In the genomic region with DNA sequence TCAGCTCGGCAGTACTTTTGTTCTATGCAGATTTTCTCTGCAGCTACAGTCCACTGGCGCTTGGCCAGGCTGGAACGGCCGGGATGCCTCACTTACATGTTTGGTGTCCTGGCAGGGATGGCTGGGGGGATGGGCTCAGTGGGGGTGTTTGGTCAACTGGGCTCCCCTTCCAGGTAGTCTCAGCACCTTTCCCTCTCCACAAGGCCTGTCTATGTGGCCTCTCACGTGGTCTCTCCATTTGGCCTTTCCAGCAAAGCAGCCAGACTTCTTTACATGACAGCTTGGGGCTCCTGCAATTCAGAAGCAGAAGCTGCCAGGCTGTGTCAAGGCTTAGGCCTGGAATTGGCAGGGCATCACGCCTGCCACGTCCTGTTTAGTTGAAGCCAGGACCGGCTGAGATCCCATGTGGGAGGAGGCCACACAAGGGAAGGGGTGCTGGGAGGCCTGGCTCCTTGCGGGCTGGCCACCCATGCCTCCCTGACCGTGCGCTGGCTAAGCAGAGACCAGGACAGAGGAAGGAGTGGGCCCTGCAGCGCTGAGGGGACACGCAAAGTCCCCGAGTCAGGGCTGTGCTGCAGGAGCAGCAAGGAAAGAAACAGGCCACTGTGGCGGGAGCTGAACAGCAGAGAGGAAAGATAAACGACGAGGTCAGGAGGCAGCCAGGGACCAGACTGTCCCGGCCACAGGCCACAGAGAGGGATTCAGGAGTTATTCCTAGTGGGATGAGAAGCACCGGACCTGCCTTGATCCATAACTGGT, we compare ENCODE assay signal across 18 cellular contexts. TPM values are rescaled to one million over a fixed set of nuclear protein-coding genes. Genes with fewer than 3 reads are reported as not detected.
A peak's percentile ranks its signal among the peaks of the same experiment; 100 is the strongest.
DNase-seq lines count a peak whose midpoint lies in the region; ATAC-seq and TF ChIP-seq lines count a peak whose summit lies in the region.
"Had no signal": no experiment of that assay in that cellular context is flagged by ENCODE, and none has a peak within 500 bp of the region (broad histone marks: within the 10 kb centered on the region; RNA-seq: fewer than 3 reads in every experiment).

No MANE protein-coding gene starts in this region.

- TF ChIP-seq CTCF in heart left ventricle (IDR thresholded peaks at IDR 0.05), result no peak

- peak overlapping the region; percentile 56 for H2BK120ac ChIP-seq in neuronal stem cell (ENCODE audit: low read depth, low read length)

- H3K4me1 ChIP-seq in heart left ventricle (peaks cover 0 to 6% (median 0%) of the 10 kb centered on the region in 12 donors), neuronal stem cell (ENCODE audit: control insufficient read depth in 2 of 2, insufficient read depth in 1 of 2, low read depth in 1 of 2, low read length in 2 of 2) (peaks cover 6 to 10% of the 10 kb centered on the region in 2 donors)
- H3K4me1 ChIP-seq: foreskin keratinocyte had no signal

- H4K91ac ChIP-seq in neuronal stem cell (ENCODE audit: low read depth, low read length, poor library complexity), result no peak overlapping the region

- no peaks in the 10 kb centered on the region for H3K27me3 Mint-ChIP-seq in activated T-helper 17 cell treated with anti-CD3 and anti-CD28 coated beads, Interleukin-2, amount 50 U/mL, for 72 hours
- H3K27me3 Mint-ChIP-seq: naive B cell had no signal

- no peak overlapping the region for H3K4me3 Mint-ChIP-seq in activated T-helper 17 cell treated with anti-CD3 and anti-CD28 coated beads, Interleukin-2, amount 50 U/mL, for 72 hours

- H3K79me1 ChIP-seq in neuronal stem cell (ENCODE audit: low read depth, low read length), result no peaks in the 10 kb centered on the region

- peak overlapping the region; percentile 25 for H2AK5ac ChIP-seq in neuronal stem cell (ENCODE audit: low read depth, low read length)

- no peak overlapping the region for H2BK15ac ChIP-seq in neuronal stem cell (ENCODE audit: low read length)

- no peak overlapping the region for H4K8ac ChIP-seq in neuronal stem cell (ENCODE audit: low read depth, low read length)

- H3K9ac ChIP-seq in neuronal stem cell (ENCODE audit: low read depth, low read length, poor library complexity), result no peak overlapping the region

- H3K27ac Mint-ChIP-seq in activated T-helper 17 cell treated with anti-CD3 and anti-CD28 coated beads, Interleukin-2, amount 50 U/mL, for 72 hours, result no peak overlapping the region

- H3K36me3 Mint-ChIP-seq in activated T-helper 17 cell treated with anti-CD3 and anti-CD28 coated beads, Interleukin-2, amount 50 U/mL, for 72 hours (ENCODE audit: low read depth), result no peaks in the 10 kb centered on the region
- H3K36me3 Mint-ChIP-seq: naive B cell had no signal

- H2AFZ ChIP-seq in neuronal stem cell (ENCODE audit: low read length), result peak overlapping the region; percentile 32

- H3K9me3 ChIP-seq in heart left ventricle, result no peaks in the 10 kb centered on the region
- no peaks in the 10 kb centered on the region for H3K9me3 ChIP-seq in neuronal stem cell (replicated peaks in 1 of 2; ENCODE audit: control insufficient read depth in 2 of 2, insufficient read depth in 1 of 2, low read depth in 1 of 2, low read length in 2 of 2)

- H3K4ac ChIP-seq in neuronal stem cell (ENCODE audit: low read length), result no peak overlapping the region

- peak overlapping the region; percentile 67 for H2BK12ac ChIP-seq in neuronal stem cell (ENCODE audit: low read length)

- DNase-seq in Right ventricle myocardium inferior (ENCODE audit: missing footprints) (peak; percentile 76), cardiac septum (ENCODE audit: low spot score) (no peak), heart left ventricle (peak in 3 of 5 donors; percentile 15 to 58 (median 20)), neuronal stem cell (ENCODE audit: low spot score) (no peak), ureter (ENCODE audit: low spot score) (peak; percentile 54), NCI-H1436 (lab: John Stamatoyannopoulos, UW) (no peak), AG08396 (ENCODE audit: low spot score) (no peak)
- DNase-seq: activated T-cell treated with anti-CD3 and anti-CD28 coated beads, Interleukin-2, amount 50 U/mL, for 1 hour; COR-L47; foreskin keratinocyte; naive B cell; NCI-H1417; PC-3; T-helper 1 cell had no signal

- H3K14ac ChIP-seq in neuronal stem cell (ENCODE audit: low read length), result peak overlapping the region; percentile 39

- H3K18ac ChIP-seq in neuronal stem cell (ENCODE audit: low read length), result peak overlapping the region; percentile 70

- H3K4me1 Mint-ChIP-seq in activated T-helper 17 cell treated with anti-CD3 and anti-CD28 coated beads, Interleukin-2, amount 50 U/mL, for 72 hours, result no peaks in the 10 kb centered on the region

- no peak overlapping the region for H3K4me2 ChIP-seq in neuronal stem cell (ENCODE audit: insufficient read depth, low read length, poor library complexity, severe bottlenecking)

- H3K27me3 ChIP-seq in heart left ventricle (no peaks in the 10 kb centered on the region), neuronal stem cell (ENCODE audit: control insufficient read depth in 3 of 3, insufficient read depth in 3 of 3, low read depth in 1 of 3, low read length in 3 of 3) (no peaks in the 10 kb centered on the region)
- H3K27me3 ChIP-seq: foreskin keratinocyte had no signal

- TF ChIP-seq POLR2A in heart left ventricle (IDR thresholded peaks at IDR 0.05), result no peak

- H3K4me3 ChIP-seq in heart left ventricle (no peak overlapping the region), neuronal stem cell (ENCODE audit: low read length in 2 of 2) (no peak overlapping the region)
- H3K4me3 ChIP-seq: K562, skin epidermis had no signal

- ATAC-seq in Right ventricle myocardium inferior (peak; percentile 37), heart left ventricle (peak; percentile 15 to 71 (median 60))
- no peak for ATAC-seq in activated T-helper 17 cell treated with anti-CD3 and anti-CD28 coated beads, Interleukin-2, amount 50 U/mL, for 72 hours (replicated peaks)
- ATAC-seq: foreskin keratinocyte, K562, PC-3 had no signal

- 57 to 60% (median 58%) methylated on average over 19 of the region's 19 CpGs for WGBS in heart left ventricle, 4 donors
- WGBS in neuronal stem cell (ENCODE audit: extremely low coverage in 2 of 2, insufficient read length in 2 of 2, insufficient replicate concordance in 1 of 2), 2 donors, result no CpG with 5 or more reads among the region's 19 CpGs

- no peaks in the 10 kb centered on the region for H3K9me3 Mint-ChIP-seq in activated T-helper 17 cell treated with anti-CD3 and anti-CD28 coated beads, Interleukin-2, amount 50 U/mL, for 72 hours
- H3K9me3 Mint-ChIP-seq: naive B cell had no signal

- no peak overlapping the region for H3K23ac ChIP-seq in neuronal stem cell (ENCODE audit: low read depth, low read length, poor library complexity)

- H3K36me3 ChIP-seq in heart left ventricle (no peaks in the 10 kb centered on the region), neuronal stem cell (replicated peaks in 1 of 2; ENCODE audit: control insufficient read depth in 2 of 2, insufficient read depth in 2 of 2, low read length in 2 of 2) (no peaks in the 10 kb centered on the region)

- H3K27ac ChIP-seq in heart left ventricle (peak overlapping the region in 1 of 12 donors; percentile 27), neuronal stem cell (replicated peaks; ENCODE audit: low read length) (no peak overlapping the region)
- H3K27ac ChIP-seq: foreskin keratinocyte, skin epidermis had no signal

- intact Hi-C loops in Right ventricle myocardium inferior (cut with DNase I) (no loop called here), cardiac septum (cut with DNase I) (no loop called here), heart left ventricle (cut with DNase I) (no loop called here)

- H2BK5ac ChIP-seq in neuronal stem cell (ENCODE audit: low read length), result no peak overlapping the region

RNA-seq across cellular contexts. Expression of a gene that starts 38.9 kb away (rescaled TPM):
- total RNA-seq in Right ventricle myocardium inferior (13.0 TPM), cardiac septum (9.5 TPM), heart left ventricle (10 to 100 TPM in 6 of 9 donors, 1 to 10 TPM in 3; 8.6 to 22.0 (median 11.8) TPM), ureter (15.1 TPM)
- 1 to 10 TPM; 7.7 to 8.9 TPM for polyA plus RNA-seq in heart left ventricle
- 33.8 TPM for polyA plus RNA-seq in neuronal stem cell (2013, experiment 1 of 2)
- polyA plus RNA-seq in neuronal stem cell (2013, experiment 2 of 2), result 33.1 TPM
- total RNA-seq in activated T-helper 17 cell treated with anti-CD3 and anti-CD28 coated beads, Interleukin-2, amount 50 U/mL, for 72 hours, result 10 to 100 TPM; 24.2 to 33.2 TPM

RNA-seq across cellular contexts. Expression of a gene that starts 39.1 kb away (rescaled TPM):
- total RNA-seq in Right ventricle myocardium inferior, result 45.0 TPM
- total RNA-seq in cardiac septum, result 42.1 TPM
- 10 to 100 TPM; 36.6 to 75.0 (median 45.9) TPM for total RNA-seq in heart left ventricle
- 10 to 100 TPM; 32.8 to 43.4 TPM for polyA plus RNA-seq in heart left ventricle
- 99.1 TPM for polyA plus RNA-seq in neuronal stem cell (2013, experiment 1 of 2)
- 97.4 TPM for polyA plus RNA-seq in neuronal stem cell (2013, experiment 2 of 2)
- 90.7 TPM for total RNA-seq in ureter
- 100 to 1,000 TPM; 175 to 201 TPM for total RNA-seq in activated T-helper 17 cell treated with anti-CD3 and anti-CD28 coated beads, Interleukin-2, amount 50 U/mL, for 72 hours

RNA-seq across cellular contexts. Expression of a gene that starts 50.0 kb away (rescaled TPM):
- not detected for total RNA-seq in Right ventricle myocardium inferior
- total RNA-seq in cardiac septum, result not detected
- total RNA-seq in heart left ventricle, result not detected
- not detected for polyA plus RNA-seq in heart left ventricle
- polyA plus RNA-seq in neuronal stem cell (2013, experiment 1 of 2), result not detected
- 0.03 TPM for polyA plus RNA-seq in neuronal stem cell (2013, experiment 2 of 2)
- 16.2 TPM for total RNA-seq in ureter
- not detected for total RNA-seq in activated T-helper 17 cell treated with anti-CD3 and anti-CD28 coated beads, Interleukin-2, amount 50 U/mL, for 72 hours
- total RNA-seq: K562, subcutaneous adipose tissue had no signal
- polyA plus RNA-seq: K562 had no signal

Comparison
In these comparisons a context has a peak if more than half of its experiments do, and no peak if none do; other contexts are left out.
1. DNase-seq: peak in Right ventricle myocardium inferior (single experiment), heart left ventricle (3 of 5) and ureter (single experiment); none in cardiac septum (single experiment), neuronal stem cell (single experiment), NCI-H1436 (single experiment) and AG08396 (single experiment).
2. RNA of a gene that starts 50.0 kb away (total RNA-seq): 16.2 TPM in ureter (single experiment); not detected in activated T-helper 17 cell treated with anti-CD3 and anti-CD28 coated beads, Interleukin-2, amount 50 U/mL, for 72 hours, not detected in Right ventricle myocardium inferior (single experiment), not detected in cardiac septum (single experiment) and not detected in heart left ventricle; every median in the first group is over 10 times any median in the second.